In the genomic region with DNA sequence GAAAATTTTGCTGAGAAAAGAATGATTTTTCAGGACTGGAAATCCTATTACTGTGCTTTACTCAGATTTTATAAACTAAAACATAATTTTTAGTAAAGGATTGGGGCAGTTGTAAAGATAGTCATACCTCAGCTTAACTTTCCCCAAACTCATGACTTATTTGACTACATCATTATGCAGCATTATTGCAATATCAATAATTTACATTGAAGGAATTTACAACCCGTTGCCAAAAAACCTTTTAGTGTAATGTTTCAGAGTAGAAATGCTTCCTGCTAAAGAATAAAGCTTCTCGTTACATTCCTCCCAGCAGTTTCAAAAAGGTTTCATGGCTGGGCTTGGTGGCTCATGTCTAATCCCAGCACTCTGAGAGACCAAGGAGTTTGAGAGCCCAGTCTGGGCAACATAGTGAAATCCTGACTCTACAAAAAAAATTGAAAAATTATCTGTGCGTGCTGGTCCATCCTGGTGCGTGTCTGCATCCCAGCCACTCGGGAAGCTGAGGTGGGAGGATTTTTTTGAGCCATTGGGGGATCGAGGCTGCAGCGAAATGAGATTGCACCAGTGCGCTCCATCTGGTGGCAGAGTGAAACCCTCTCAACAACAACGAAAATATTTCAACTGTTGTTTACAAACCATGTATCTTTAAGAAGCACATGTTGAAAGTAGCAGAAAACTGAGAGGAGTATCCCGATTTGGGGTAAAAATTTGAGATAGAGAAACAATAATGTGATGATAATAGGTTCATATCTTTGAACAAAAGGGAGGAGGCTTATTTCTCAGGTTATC, we compare ENCODE assay signal across 8 cellular contexts. TPM values are rescaled to one million over a fixed set of nuclear protein-coding genes. Genes with fewer than 3 reads are reported as not detected.
DNase-seq lines count a peak whose midpoint lies in the region; ATAC-seq, FAIRE-seq and TF ChIP-seq lines count a peak whose summit lies in the region.

No MANE protein-coding gene starts in this region.

- no peak overlapping the region for H2BK12ac ChIP-seq in H1 (ENCODE audit: low read depth, low read length)

- DNase-seq in GM20000 (ENCODE audit: low spot score) (peak; percentile 45), T-helper 9 cell (peak; percentile 7), H1 (ENCODE audit: low read depth in 1 of 2, low spot score in 2 of 2) (no peak), NCI-H1436 treated with DMSO at 0.1 percent for 48 hours (lab: John Stamatoyannopoulos, UW) (no peak)
- DNase-seq in natural killer cell treated with Interleukin-12 subunit alpha and Interleukin-12 subunit beta and Interleukin-15 and Interleukin-18, amount 100 ng/mL, for 72 hours (ENCODE audit: low spot score): no peak

- no peak overlapping the region for H3K14ac ChIP-seq in H1 (ENCODE audit: insufficient read length)

- no peaks in the 10 kb centered on the region; the same call in 1 of the 2 replicates for H3K79me1 ChIP-seq in H1 (ENCODE audit: low read depth, low read length)

- H3K27me3 Mint-ChIP-seq in natural killer cell treated with Interleukin-12 subunit alpha and Interleukin-12 subunit beta and Interleukin-15 and Interleukin-18, amount 100 ng/mL, for 72 hours: no peaks in the 10 kb centered on the region

- H3K4me3 Mint-ChIP-seq in natural killer cell treated with Interleukin-12 subunit alpha and Interleukin-12 subunit beta and Interleukin-15 and Interleukin-18, amount 100 ng/mL, for 72 hours: peak overlapping the region; percentile 93

- 0 out of 2 replicates have a peak, but pooled peaks cover 5% of the 10 kb centered on the region for H3K36me3 ChIP-seq in BLaER1
- H3K36me3 ChIP-seq in H1 (ENCODE audit: control insufficient read depth in 2 of 4, insufficient read depth in 4 of 4, low read length in 3 of 4): no peaks in the 10 kb centered on the region

- H3K9me3 Mint-ChIP-seq in natural killer cell treated with Interleukin-12 subunit alpha and Interleukin-12 subunit beta and Interleukin-15 and Interleukin-18, amount 100 ng/mL, for 72 hours: no peaks in the 10 kb centered on the region

- no peak overlapping the region for H3K18ac ChIP-seq in H1 (ENCODE audit: extremely low read depth, low read length)

- no peak for TF ChIP-seq EP300 in H1 (IDR thresholded peaks at IDR 0.05; ENCODE audit: borderline replicate concordance in 1 of 2, low read depth in 2 of 2, low read length in 2 of 2)

- no peak overlapping the region for H2AFZ ChIP-seq in H1 (ENCODE audit: low read length)

- FAIRE-seq in H1 (lab: Jason Lieb, UNC): no peak

- peaks cover 58 to 63% of the 10 kb centered on the region in 2 donors for H3K4me1 Mint-ChIP-seq in natural killer cell treated with Interleukin-12 subunit alpha and Interleukin-12 subunit beta and Interleukin-15 and Interleukin-18, amount 100 ng/mL, for 72 hours (ENCODE audit: low read depth in 2 of 2)

- H4K5ac ChIP-seq in H1 (ENCODE audit: insufficient read length, low read depth, low read length): peak overlapping the region; percentile 15

- H3K4me3 ChIP-seq in BLaER1 (peak overlapping the region; percentile 32), H1 (ENCODE audit: extremely low read depth in 1 of 4, insufficient read depth in 2 of 4, low read depth in 3 of 4, low read length in 4 of 4) (peak overlapping the region; percentile 26 to 95 (median 61); a peak in 7 of 8 replicates)

- no peak overlapping the region for H2BK15ac ChIP-seq in H1 (ENCODE audit: low read length)

- no peak overlapping the region for H2BK120ac ChIP-seq in H1 (replicated peaks; ENCODE audit: low read depth, low read length)

- H3K9ac ChIP-seq in BLaER1: peak overlapping the region; percentile 99
- no peak overlapping the region; a peak in 1 of 7 replicates for H3K9ac ChIP-seq in H1 (replicated peaks in 1 of 4; ENCODE audit: extremely low read depth in 1 of 4, low read depth in 3 of 4, low read length in 3 of 4)

- no peaks in the 10 kb centered on the region for H3K27me3 ChIP-seq in BLaER1
- H3K27me3 ChIP-seq in H1 (replicated peaks in 1 of 4; ENCODE audit: control insufficient read depth in 3 of 4, extremely low read depth in 1 of 4, insufficient read depth in 3 of 4, low read length in 3 of 4): no peaks in the 10 kb centered on the region

- no peak overlapping the region for H2AK5ac ChIP-seq in H1 (ENCODE audit: low read depth, low read length)

- no peak overlapping the region for H3K23ac ChIP-seq in H1 (ENCODE audit: insufficient read length)

- H3K27ac Mint-ChIP-seq in natural killer cell treated with Interleukin-12 subunit alpha and Interleukin-12 subunit beta and Interleukin-15 and Interleukin-18, amount 100 ng/mL, for 72 hours: peak overlapping the region; percentile 20 to 43

- no peak overlapping the region for H2BK20ac ChIP-seq in H1 (ENCODE audit: low read length)

- H3K23me2 ChIP-seq in H1 (ENCODE audit: low read depth, low read length): peaks cover 14% of the 10 kb centered on the region

- H3K56ac ChIP-seq in H1 (replicated peaks; ENCODE audit: insufficient read length, low read depth, low read length): no peak overlapping the region

- H3K4me2 ChIP-seq in BLaER1 (peak overlapping the region; percentile 97), H1 (ENCODE audit: insufficient read depth in 1 of 2, low read depth in 2 of 2, low read length in 2 of 2) (peak overlapping the region; percentile 80 to 87)

- peak overlapping the region; percentile 32; the same call in 1 of the 2 replicates for H3K27ac ChIP-seq in BLaER1
- H3K27ac ChIP-seq in H1 (ENCODE audit: low read depth, low read length): no peak overlapping the region

- peak; percentile 60 for TF ChIP-seq RAD21 in H1 (IDR thresholded peaks at IDR 0.05 in 1 of 2, conservative IDR thresholded peaks at IDR 0.05 in 1 of 2; ENCODE audit: low read depth in 2 of 2, low read length in 2 of 2)

- WGBS in H1 (ENCODE audit: extremely low coverage in 1 of 2, insufficient coverage in 1 of 2, insufficient read length in 1 of 2, insufficient replicate concordance in 2 of 2, low coverage in 1 of 2, low lambda C conversion rate in 2 of 2, missing lambda C conversion rate in 1 of 2), 2 experiments: 29% methylated on average over 10 of the region's 10 CpGs; no CpG with 5 or more reads in 1 of the 2 experiments

- peaks cover 89 to 98% of the 10 kb centered on the region in 2 experiments for H3K79me2 ChIP-seq in H1 (ENCODE audit: control insufficient read depth in 1 of 2, insufficient read depth in 2 of 2, low read length in 2 of 2)

- ATAC-seq in natural killer cell treated with Interleukin-12 subunit alpha and Interleukin-12 subunit beta and Interleukin-15 and Interleukin-18, amount 100 ng/mL, for 72 hours: no peak
- no peak for ATAC-seq in HG03097 (IDR thresholded peaks at IDR 0.05; ENCODE audit: low FRiP score, unreplicated experiment)
- ATAC-seq in GM18498 (IDR thresholded peaks at IDR 0.05; ENCODE audit: unreplicated experiment): no peak

- TF ChIP-seq CTCF in GM20000 (IDR thresholded peaks at IDR 0.05; ENCODE audit: extremely low read depth, missing control alignments) (peak; percentile 40), H1 (IDR thresholded peaks at IDR 0.05; ENCODE audit: control extremely low read depth in 1 of 3, insufficient read depth in 1 of 3, low read depth in 1 of 3, low read length in 3 of 3) (peak; percentile 55 to 63 (median 58))

- POLR2A ChIA-PET in H1 (lab: Charles Lee; ENCODE audit: partially characterized antibody): interaction anchor here (0.8 to 8.7 kb wide), 12 partner anchors 8 to 197 kb away, joined by 3 to 344 read pairs (median 5); a partner anchor contains a TSS

- H3K4ac ChIP-seq in H1 (replicated peaks; ENCODE audit: insufficient read length, low read depth, low read length): no peak overlapping the region

- TF ChIP-seq POLR2A in H1 (IDR thresholded peaks at IDR 0.05; ENCODE audit: control extremely low read depth in 1 of 2, low read depth in 2 of 2, low read length in 2 of 2): peak in 1 of 2 experiments; percentile 8; a peak in 1 of 3 replicates

- CTCF ChIA-PET in H1 (lab: Charles Lee; ENCODE audit: partially characterized antibody): interaction anchor here (0.6 to 2.9 kb wide), 20 partner anchors 9 to 349 kb away, joined by 3 to 19 read pairs (median 4); a partner anchor contains a TSS

- no peak overlapping the region for H2BK5ac ChIP-seq in H1 (ENCODE audit: low read depth, low read length)

- H3K4me1 ChIP-seq in BLaER1 (peaks cover 69% of the 10 kb centered on the region), H1 (replicated peaks in 1 of 4; ENCODE audit: control insufficient read depth in 3 of 4, insufficient read depth in 4 of 4, low read length in 3 of 4) (peaks cover 1 to 9% (median 1%) of the 10 kb centered on the region in 4 experiments; a peak in 6 of 7 replicates)

- H3K9me3 ChIP-seq in BLaER1 (no peaks in the 10 kb centered on the region), H1 (ENCODE audit: insufficient read depth in 2 of 2, low read depth in 1 of 2, low read length in 1 of 2) (no peaks in the 10 kb centered on the region)

- H4K91ac ChIP-seq in H1 (replicated peaks; ENCODE audit: insufficient read length, low read length): no peak overlapping the region

- H4K20me1 ChIP-seq in BLaER1 (peaks cover 92% of the 10 kb centered on the region), H1 (replicated peaks in 1 of 2; ENCODE audit: control insufficient read depth in 1 of 2, insufficient read depth in 2 of 2, low read length in 2 of 2) (peaks cover 41 to 55% of the 10 kb centered on the region in 2 experiments)

- H3K36me3 Mint-ChIP-seq in natural killer cell treated with Interleukin-12 subunit alpha and Interleukin-12 subunit beta and Interleukin-15 and Interleukin-18, amount 100 ng/mL, for 72 hours: no peaks in the 10 kb centered on the region

- H4K8ac ChIP-seq in H1 (ENCODE audit: extremely low read depth, insufficient read depth, low read length): no peak overlapping the region

TF ChIP-seq in H1, 55 proteins besides CTCF, POLR2A, EP300 and RAD21:
- TF ChIP-seq SIN3A (conservative IDR thresholded peaks at IDR 0.05 in 1 of 2, IDR thresholded peaks at IDR 0.05 in 1 of 2; ENCODE audit: low read depth in 1 of 2, low read length in 2 of 2) (0 out of 4 replicates have a peak, but pooled peaks of 1 of the 2 experiments have one; percentile 62), POLR2AphosphoS5 (IDR thresholded peaks at IDR 0.05; ENCODE audit: low read depth, low read length) (peak; percentile 60; the same call in 1 of the 2 replicates), RNF2 (IDR thresholded peaks at IDR 0.05; ENCODE audit: borderline replicate concordance, low read depth, low read length, missing control alignments, poor library complexity, severe bottlenecking) (no peak)

RNA-seq across cellular contexts. Expression of a gene that starts 4.4 kb away (rescaled TPM):
- total RNA-seq in H1 (2021; fragmentation: NEBNext Ultra II Directional; extraction: Animal tissue kit (Norgen Biotek cat#: 25700)): 174 and 177 TPM in 2 replicates
- 33.6 and 60.9 TPM in 2 replicates for polyA plus RNA-seq in H1 (2011; rRNA removed)
- 74.7 TPM for polyA plus RNA-seq in H1 (2011; cell fraction: cytosol; rRNA removed)
- polyA plus RNA-seq in H1 (2011; cell fraction: nucleus; rRNA removed): 19.9 TPM
- polyA plus RNA-seq in H1 (2012, experiment 1 of 2): 58.5 to 157 TPM (median 83.8 TPM) in 4 replicates
- polyA plus RNA-seq in H1 (2012, experiment 2 of 2): 12.1 TPM
- polyA plus RNA-seq in H1 (2013, experiment 1 of 2): 234 TPM
- 221 TPM for polyA plus RNA-seq in H1 (2013, experiment 2 of 2)
- polyA minus RNA-seq in H1 (2011; rRNA and poly(A)+ RNA removed): 121 and 137 TPM in 2 replicates
- polyA minus RNA-seq in H1 (2011; cell fraction: cytosol; rRNA and poly(A)+ RNA removed): 96.7 TPM
- 120 TPM for polyA minus RNA-seq in H1 (2011; cell fraction: nucleus; rRNA and poly(A)+ RNA removed)
- total RNA-seq in natural killer cell treated with Interleukin-12 subunit alpha and Interleukin-12 subunit beta and Interleukin-15 and Interleukin-18, amount 100 ng/mL, for 72 hours: 100 to 1,000 TPM in 1 of 2 donors, 10 to 100 TPM in 1; 52.5 to 116 TPM

Comparison
In these comparisons a context has a peak if more than half of its experiments do, and no peak if none do; other contexts are left out.
1. DNase-seq: peak in GM20000 (single experiment) and T-helper 9 cell (single experiment); none in H1 (0 of 2), natural killer cell treated with Interleukin-12 subunit alpha and Interleukin-12 subunit beta and Interleukin-15 and Interleukin-18, amount 100 ng/mL, for 72 hours (single experiment) and NCI-H1436 treated with DMSO at 0.1 percent for 48 hours (single experiment).